1 cellular context compared by ENCODE assay signal in genomic region chr4:173013232-173013932, GRCh38.
TF ChIP-seq lines count a peak whose summit lies in the region.

No MANE protein-coding gene starts in this region.

TF ChIP-seq in K562, 482 proteins besides CTCF, POLR2A, EP300 and RAD21 (continued from another document):
- TF ChIP-seq ZBTB5 (IDR thresholded peaks at IDR 0.05) (no peak), ZNF232 (CRISPR knock-in tag; IDR thresholded peaks at IDR 0.05) (no peak), RHOXF2B (CRISPR knock-in tag; conservative IDR thresholded peaks at IDR 0.05) (no peak), POU5F1 (IDR thresholded peaks at IDR 0.05; ENCODE audit: borderline replicate concordance, low read depth, low read length, partially characterized antibody) (no peak), PBX2 (CRISPR knock-in tag; IDR thresholded peaks at IDR 0.05; ENCODE audit: low read depth) (no peak), PBX2 (tag; conservative IDR thresholded peaks at IDR 0.05; ENCODE audit: low read depth) (no peak), ZNF407 (IDR thresholded peaks at IDR 0.05; ENCODE audit: low read depth) (no peak), ZNF785 (CRISPR knock-in tag; IDR thresholded peaks at IDR 0.05) (no peak)
